In genomic region chr5:60332244-60333018, GRCh38 we compare ENCODE assay signal across 1 cellular context.
TF ChIP-seq lines count a peak whose summit lies in the region.

No MANE protein-coding gene starts in this region.

TF ChIP-seq in SK-N-SH, 30 proteins besides CTCF, POLR2A, EP300 and RAD21 (continued from another document):
- no peak for TF ChIP-seq USF1 (IDR thresholded peaks at IDR 0.05; ENCODE audit: borderline replicate concordance, low read depth)
- no peak for TF ChIP-seq FOXM1 (IDR thresholded peaks at IDR 0.05; ENCODE audit: low read depth)
- TF ChIP-seq NRF1 (IDR thresholded peaks at IDR 0.05; ENCODE audit: low read depth, low read length) = no peak
- TF ChIP-seq USF2 (IDR thresholded peaks at IDR 0.05; ENCODE audit: borderline replicate concordance, low read depth, low read length) = no peak
- peak; percentile 96 for TF ChIP-seq JUND (IDR thresholded peaks at IDR 0.05)
- TF ChIP-seq MAX (IDR thresholded peaks at IDR 0.05; ENCODE audit: low read depth) = 0 out of 2 replicates have a peak, but pooled peaks have one; percentile 14
- peak; percentile 94 for TF ChIP-seq FOSL2 (IDR thresholded peaks at IDR 0.05; ENCODE audit: borderline replicate concordance, low read depth)
- TF ChIP-seq FOXJ3 (CRISPR knock-in tag; IDR thresholded peaks at IDR 0.05) = no peak
- peak; percentile 45; the same call in 1 of the 2 replicates for TF ChIP-seq NFIC (IDR thresholded peaks at IDR 0.05; ENCODE audit: borderline replicate concordance)
- TF ChIP-seq REST (IDR thresholded peaks at IDR 0.05; ENCODE audit: low read depth, low read length) = no peak
TF ChIP-seq in SK-N-SH: peak in this region for 13.
